ENCODE assay signal across 9 cellular contexts in genomic region chr12:126191037-126191891, GRCh38.
DNase-seq lines count a peak whose midpoint lies in the region; ATAC-seq and TF ChIP-seq lines count a peak whose summit lies in the region.
"Had no signal": no experiment of that assay in that cellular context is flagged by ENCODE, and none has a peak within 500 bp of the region (broad histone marks: within the 10 kb centered on the region; RNA-seq: fewer than 3 reads in every experiment).

No MANE protein-coding gene starts in this region.

- POLR2A ChIA-PET in IMR-90 (lab: Charles Lee; ENCODE audit: unreplicated experiment): no interaction called here
- POLR2A ChIA-PET in SK-N-SH (lab: Yijun Ruan, JAX): no interaction called here

- no peak for TF ChIP-seq CTCF in IMR-90 (conservative IDR thresholded peaks at IDR 0.05; ENCODE audit: low read depth, low read length)
- no peak for TF ChIP-seq CTCF in SK-N-SH (IDR thresholded peaks at IDR 0.05)

- TF ChIP-seq EP300 in SK-N-SH (IDR thresholded peaks at IDR 0.05; ENCODE audit: borderline replicate concordance in 1 of 2, low read depth in 1 of 2, low read length in 1 of 2): no peak

- H3K4me3 ChIP-seq in IMR-90 (ENCODE audit: insufficient read depth, low read depth, low read length) (no peak overlapping the region), SK-N-SH (ENCODE audit: low read depth in 2 of 2, low read length in 1 of 2) (peak overlapping the region; percentile 40; a peak in 2 of 4 replicates), iPS-18c (ENCODE audit: insufficient read depth, low read depth, low read length) (peak overlapping the region; percentile 67)

- no peak overlapping the region for H3K18ac ChIP-seq in IMR-90 (ENCODE audit: low read depth, low read length)

- H3K27me3 ChIP-seq in IMR-90 (ENCODE audit: control insufficient read depth, insufficient read depth, low read length) (no peaks in the 10 kb centered on the region), SK-N-SH (ENCODE audit: insufficient read depth) (no peaks in the 10 kb centered on the region)

- H3K9me2 ChIP-seq in SK-N-SH: no peaks in the 10 kb centered on the region

- H4K8ac ChIP-seq in IMR-90 (ENCODE audit: low read depth in 2 of 2, low read length in 2 of 2): no peak overlapping the region

- in situ Hi-C loops in IMR-90 (cut with MboI; ENCODE audit: low sequenced_read_pairs) (no loop called here), KBM-7 (cut with MboI; ENCODE audit: low pct_unique_long_range_greater_than_20kb, low sequenced_read_pairs) (no loop called here)

- no peak overlapping the region for H2BK20ac ChIP-seq in IMR-90 (ENCODE audit: low read depth, low read length)

- WGBS in IMR-90 (ENCODE audit: extremely low coverage in 2 of 2, insufficient read length in 1 of 2), 2 experiments: 4% methylated on average over 14 of the region's 61 CpGs; no CpG with 5 or more reads in 1 of the 2 experiments
- 21% methylated on average over 35 of the region's 61 CpGs for WGBS in SK-N-SH (ENCODE audit: low lambda C conversion rate)

- no peak overlapping the region for H2AK9ac ChIP-seq in IMR-90 (replicated peaks; ENCODE audit: low read depth, low read length, poor library complexity)

- no peak overlapping the region for H4K91ac ChIP-seq in IMR-90 (ENCODE audit: insufficient read depth, low read depth, low read length)

- H3K4me2 ChIP-seq in IMR-90 (ENCODE audit: low read depth, low read length) (no peak overlapping the region), SK-N-SH (peak overlapping the region; percentile 66)

- no peak overlapping the region for H3K4ac ChIP-seq in IMR-90 (ENCODE audit: low read depth, low read length)

- H2AK5ac ChIP-seq in IMR-90 (ENCODE audit: low read depth, low read length): no peak overlapping the region

- no peak overlapping the region for H4K5ac ChIP-seq in IMR-90 (ENCODE audit: low read depth, low read length)

- H3K9me3 ChIP-seq in IMR-90 (ENCODE audit: control insufficient read depth, insufficient read depth, low read length): peaks cover 31% of the 10 kb centered on the region
- no peaks in the 10 kb centered on the region for H3K9me3 ChIP-seq in SK-N-SH
- H3K9me3 ChIP-seq in iPS-18c (ENCODE audit: control insufficient read depth, insufficient read depth, low read length): no peaks in the 10 kb centered on the region

- H3K9me1 ChIP-seq in IMR-90 (ENCODE audit: insufficient read depth, low read length): no peaks in the 10 kb centered on the region

- dilution Hi-C loops in IMR-90 (cut with HindIII; ENCODE audit: low sequenced_read_pairs, unreplicated experiment): no loop called here

- CTCF ChIA-PET in IMR-90 (lab: Yijun Ruan, JAX): no interaction called here
- CTCF ChIA-PET in SK-N-SH (lab: Yijun Ruan, JAX): no interaction called here

- H3K9ac ChIP-seq in IMR-90 (ENCODE audit: low read depth, low read length): no peak overlapping the region
- H3K9ac ChIP-seq in SK-N-SH: no peak overlapping the region

- H3K4me1 ChIP-seq in IMR-90 (ENCODE audit: control insufficient read depth, insufficient read depth, low read length) (no peaks in the 10 kb centered on the region), SK-N-SH (ENCODE audit: control insufficient read depth in 1 of 2, insufficient read depth in 2 of 2, low read depth in 1 of 2, low read length in 1 of 2) (no peaks in the 10 kb centered on the region)

- DNase-seq in IMR-90: no peak
- DNase-seq in SK-N-SH: peak; percentile 14
- peak; percentile 66 for DNase-seq in retina
- DNase-seq in pons (ENCODE audit: low spot score): no peak
- DNase-seq in NCI-H187 (lab: John Stamatoyannopoulos, UW): no peak
- DNase-seq in KBM-7: no peak
- DNase-seq: NCI-H146 had no signal

- H3K56ac ChIP-seq in IMR-90 (ENCODE audit: extremely low read depth, insufficient read depth, low read length): no peak overlapping the region

- H2AFZ ChIP-seq in IMR-90 (replicated peaks; ENCODE audit: low read length, poor library complexity) (peak overlapping the region; percentile 21), SK-N-SH (ENCODE audit: low read depth) (peak overlapping the region; percentile 40; the same call in 1 of the 2 replicates)

- no peak for TF ChIP-seq POLR2A in IMR-90 (IDR thresholded peaks at IDR 0.05; ENCODE audit: low read depth, low read length)

- H3K14ac ChIP-seq in IMR-90 (replicated peaks; ENCODE audit: low read depth, low read length): no peak overlapping the region

- H3K79me2 ChIP-seq in SK-N-SH (ENCODE audit: insufficient read depth): no peaks in the 10 kb centered on the region

- ATAC-seq in IMR-90 (ENCODE audit: low read depth) (no peak), GM18520 (IDR thresholded peaks at IDR 0.05; ENCODE audit: unreplicated experiment) (no peak)

- no TSS peak for BruUV-seq in IMR-90 (replicated peaks; lab: Mats Ljungman, UMichigan)

- no peak overlapping the region for H2BK120ac ChIP-seq in IMR-90 (ENCODE audit: low read depth, low read length)

- TF ChIP-seq RAD21 in IMR-90 (IDR thresholded peaks at IDR 0.05; ENCODE audit: low read length): no peak
- TF ChIP-seq RAD21 in SK-N-SH (IDR thresholded peaks at IDR 0.05; ENCODE audit: low read length): no peak

- no peaks in the 10 kb centered on the region for H3F3A ChIP-seq in SK-N-SH (replicated peaks; ENCODE audit: insufficient read depth)

- no peaks in the 10 kb centered on the region for H3K36me3 ChIP-seq in IMR-90 (ENCODE audit: control insufficient read depth, insufficient read depth, low read length)
- H3K36me3 ChIP-seq in SK-N-SH (replicated peaks in 1 of 2; ENCODE audit: control insufficient read depth in 1 of 2, insufficient read depth in 2 of 2, low read length in 1 of 2): no peaks in the 10 kb centered on the region

- intact Hi-C loops in IMR-90 (cut with micrococcal nuclease): no loop called here

- no peak overlapping the region for H2BK5ac ChIP-seq in IMR-90 (ENCODE audit: low read depth, low read length, poor library complexity, severe bottlenecking)

- no peak overlapping the region for H2BK15ac ChIP-seq in IMR-90 (ENCODE audit: low read depth, low read length)

- no peak overlapping the region for H3K23ac ChIP-seq in IMR-90 (ENCODE audit: low read depth, low read length)

- no peaks in the 10 kb centered on the region for H4K20me1 ChIP-seq in IMR-90 (ENCODE audit: insufficient read depth, low read length)
- H4K20me1 ChIP-seq in SK-N-SH (ENCODE audit: insufficient read depth): no peaks in the 10 kb centered on the region

- no peaks in the 10 kb centered on the region for H3K79me1 ChIP-seq in IMR-90 (ENCODE audit: low read depth in 1 of 2, low read length in 2 of 2)

- H3K27ac ChIP-seq in IMR-90 (ENCODE audit: insufficient read depth, low read length) (no peak overlapping the region), SK-N-SH (ENCODE audit: low read depth in 2 of 2, low read length in 1 of 2) (no peak overlapping the region)

TF ChIP-seq in IMR-90, 13 proteins besides CTCF, POLR2A, EP300 and RAD21 (continues in another document):
- TF ChIP-seq RCOR1 (IDR thresholded peaks at IDR 0.05; ENCODE audit: insufficient replicate concordance, low read length) (no peak), CEBPB (IDR thresholded peaks at IDR 0.05; ENCODE audit: low read depth, low read length) (no peak), MAFK (IDR thresholded peaks at IDR 0.05; ENCODE audit: low read depth, low read length) (no peak), ELK1 (IDR thresholded peaks at IDR 0.05; ENCODE audit: borderline replicate concordance, low read depth, low read length) (no peak), BHLHE40 (IDR thresholded peaks at IDR 0.05; ENCODE audit: low read depth, low read length) (no peak), MAZ (IDR thresholded peaks at IDR 0.05; ENCODE audit: borderline replicate concordance, low read depth, low read length) (no peak), CHD1 (IDR thresholded peaks at IDR 0.05; ENCODE audit: low read depth, low read length) (no peak), NFE2L2 (IDR thresholded peaks at IDR 0.05; ENCODE audit: low read depth, low read length) (no peak), SMC3 (IDR thresholded peaks at IDR 0.05; ENCODE audit: low read depth, low read length) (no peak), RFX5 (IDR thresholded peaks at IDR 0.05; ENCODE audit: low read depth, low read length) (no peak), FOS (IDR thresholded peaks at IDR 0.05; ENCODE audit: low read depth, low read length) (no peak)

TF ChIP-seq in SK-N-SH, 30 proteins besides CTCF, POLR2A, EP300 and RAD21:
- TF ChIP-seq NFIC (IDR thresholded peaks at IDR 0.05; ENCODE audit: borderline replicate concordance) (no peak), GATA2 (CRISPR knock-in tag; IDR thresholded peaks at IDR 0.05) (no peak), SIN3A (IDR thresholded peaks at IDR 0.05; ENCODE audit: borderline replicate concordance, low read depth, low read length) (no peak), ELF1 (IDR thresholded peaks at IDR 0.05) (no peak), MXI1 (IDR thresholded peaks at IDR 0.05; ENCODE audit: low read depth, low read length) (no peak), PBX3 (IDR thresholded peaks at IDR 0.05) (no peak), TEAD4 (IDR thresholded peaks at IDR 0.05; ENCODE audit: borderline replicate concordance, insufficient read depth) (no peak), JUND (IDR thresholded peaks at IDR 0.05) (no peak)

Comparison
In these comparisons a context has a peak if more than half of its experiments do, and no peak if none do; other contexts are left out.
1. DNase-seq: peak in SK-N-SH (single experiment) and retina (single experiment); none in IMR-90 (single experiment), pons (single experiment), NCI-H187 (0 of 2) and KBM-7 (single experiment).